Comparison of ENCODE assay signal across 9 cellular contexts in genomic region chr18:48922203-48922800, GRCh38. TPM values are rescaled to one million over a fixed set of nuclear protein-coding genes. Genes with fewer than 3 reads are reported as not detected.
A peak's percentile ranks its signal among the peaks of the same experiment; 100 is the strongest.
DNase-seq lines count a peak whose midpoint lies in the region; ATAC-seq, FAIRE-seq and TF ChIP-seq lines count a peak whose summit lies in the region.
"Had no signal": no experiment of that assay in that cellular context is flagged by ENCODE, and none has a peak within 500 bp of the region (broad histone marks: within the 10 kb centered on the region; RNA-seq: fewer than 3 reads in every experiment).

No MANE protein-coding gene starts in this region.

- peak overlapping the region; percentile 67 for H3K27ac ChIP-seq in psoas muscle
- no peak overlapping the region for H3K27ac ChIP-seq in HepG2 (ENCODE audit: extremely low read length, insufficient read depth, low read length)

- CTCF ChIA-PET in Calu3 (lab: Charles Lee) (interaction anchor here (1.2 kb wide), 1 partner anchor 9 kb away, joined by 4 read pairs; no protein-coding TSS in a partner anchor), HepG2 (lab: Yijun Ruan, JAX; ENCODE audit: low intra/inter-chr PET ratio, low total read pairs) (no interaction called here)

- H3K27me3 Mint-ChIP-seq in Calu3 (ENCODE audit: unreplicated experiment) = no peaks in the 10 kb centered on the region

- peak overlapping the region; percentile 11 for H3K4me3 Mint-ChIP-seq in Calu3 (ENCODE audit: low read depth, unreplicated experiment)

- no peak for FAIRE-seq in HepG2 (lab: Jason Lieb, UNC)
- FAIRE-seq: H1 had no signal

- H3K36me3 ChIP-seq in psoas muscle (ENCODE audit: insufficient read depth in 1 of 2, low read depth in 1 of 2) = peaks cover 0 to 18% of the 10 kb centered on the region in 2 donors
- peaks cover 9 to 44% of the 10 kb centered on the region in 2 experiments for H3K36me3 ChIP-seq in HepG2 (replicated peaks in 1 of 2; ENCODE audit: control insufficient read depth in 1 of 2, insufficient read depth in 2 of 2, low read length in 2 of 2)

- DNase-seq in Calu3 = no peak
- DNase-seq in foreskin fibroblast = no peak
- no peak for DNase-seq in psoas muscle
- DNase-seq in COLO668 (lab: John Stamatoyannopoulos, UW; ENCODE audit: unreplicated experiment) = no peak
- no peak for DNase-seq in HepG2 (ENCODE audit: low spot score)
- DNase-seq in epidermal melanocyte (ENCODE audit: insufficient read length, low spot score) = no peak
- no peak for DNase-seq in dermis blood vessel endothelial cell

- in situ Hi-C loops in HepG2 (cut with HindIII; ENCODE audit: extremely low pct_ligation_motif_present, low pct_unique_long_range_greater_than_20kb) = no loop called here

- peak overlapping the region; percentile 23 for H3K27ac Mint-ChIP-seq in Calu3 (ENCODE audit: unreplicated experiment)

- peaks cover 23% of the 10 kb centered on the region for H3K36me3 Mint-ChIP-seq in Calu3 (ENCODE audit: insufficient read depth, unreplicated experiment)

- no peak overlapping the region for H2AFZ ChIP-seq in HepG2 (ENCODE audit: low read length)

- ATAC-seq in psoas muscle (peak in 2 of 4 donors; percentile 5 to 26), HepG2 (no peak)

- no peak overlapping the region for H3K4me2 ChIP-seq in HepG2 (ENCODE audit: low read depth, low read length)

- BruUV-seq in Calu3 (replicated peaks; lab: Mats Ljungman, UMichigan) = no TSS peak
- no TSS peak for BruUV-seq in HepG2 (replicated peaks; lab: Mats Ljungman, UMichigan)

- no peak for TF ChIP-seq POLR2A in HepG2 (IDR thresholded peaks at IDR 0.05; ENCODE audit: insufficient read depth in 1 of 2, low read depth in 2 of 2, low read length in 2 of 2)

- intact Hi-C loops in Calu3 (cut with micrococcal nuclease; ENCODE audit: unreplicated experiment) (no loop called here), psoas muscle (cut with DNase I) (loop anchor here in 1 of 2 donors (5.0 kb wide), 1 partner anchor 50 kb away; no protein-coding TSS in a partner anchor), HepG2 (cut with micrococcal nuclease; ENCODE audit: unreplicated experiment) (no loop called here)

- no peaks in the 10 kb centered on the region for H3K9me3 Mint-ChIP-seq in Calu3 (ENCODE audit: low read depth, unreplicated experiment)

- H3K9me3 ChIP-seq in psoas muscle (no peaks in the 10 kb centered on the region), HepG2 (ENCODE audit: low read length) (no peaks in the 10 kb centered on the region)

- H3K4me1 ChIP-seq in psoas muscle (peaks cover 41% of the 10 kb centered on the region), HepG2 (ENCODE audit: insufficient read depth, low read length) (peaks cover 58% of the 10 kb centered on the region)

- POLR2A ChIA-PET in HepG2 (lab: Yijun Ruan, JAX) = interaction anchor here (0.6 to 1.0 kb wide), 2 partner anchors 9 to 26 kb away, joined by 3 read pairs; no protein-coding TSS in a partner anchor

- TF ChIP-seq RAD21 in HepG2 (CRISPR knock-in tag; IDR thresholded peaks at IDR 0.05) = no peak

- H3K27me3 ChIP-seq in psoas muscle (ENCODE audit: insufficient read depth in 3 of 3, low read length in 2 of 3) (no peaks in the 10 kb centered on the region), HepG2 (ENCODE audit: control insufficient read depth in 1 of 2, insufficient read depth in 2 of 2, low read length in 2 of 2) (no peaks in the 10 kb centered on the region)

- H3K9ac ChIP-seq in HepG2 (ENCODE audit: insufficient read depth, low read depth, low read length) = no peak overlapping the region

- 51 to 66% (median 53%) methylated on average over 7 of the region's 7 CpGs for WGBS in psoas muscle, 3 donors
- WGBS in HepG2 (ENCODE audit: low lambda C conversion rate) = 97% methylated on average over 5 of the region's 7 CpGs

- peak overlapping the region; percentile 47 for H3K4me3 ChIP-seq in WI38 (ENCODE audit: low read depth, low read length)
- peak overlapping the region; percentile 5 to 24 for H3K4me3 ChIP-seq in foreskin fibroblast (ENCODE audit: low read depth in 1 of 2, low read length in 2 of 2)
- H3K4me3 ChIP-seq in psoas muscle = peak overlapping the region; percentile 55
- no peak overlapping the region for H3K4me3 ChIP-seq in HepG2 (replicated peaks in 1 of 3; ENCODE audit: insufficient read depth in 1 of 3, low read depth in 2 of 3, low read length in 3 of 3)

- peaks cover 49% of the 10 kb centered on the region for H3K79me2 ChIP-seq in HepG2 (ENCODE audit: insufficient read depth, low read length)

- H4K20me1 ChIP-seq in HepG2 (ENCODE audit: insufficient read depth, low read length) = peaks cover 18% of the 10 kb centered on the region

- H3K4me1 Mint-ChIP-seq in Calu3 (ENCODE audit: low read depth, unreplicated experiment) = peaks cover 34% of the 10 kb centered on the region

- TF ChIP-seq CTCF in Calu3 (IDR thresholded peaks at IDR 0.05; ENCODE audit: unreplicated experiment) (no peak), WI38 (IDR thresholded peaks at IDR 0.05; ENCODE audit: low read depth, low read length) (no peak), foreskin fibroblast (IDR thresholded peaks at IDR 0.05; ENCODE audit: low read depth, low read length) (no peak), psoas muscle (IDR thresholded peaks at IDR 0.05) (no peak), HepG2 (CRISPR knock-in tag; IDR thresholded peaks at IDR 0.05) (no peak)

- no peak for TF ChIP-seq EP300 in HepG2 (IDR thresholded peaks at IDR 0.05; ENCODE audit: low read depth in 2 of 2, low read length in 2 of 2)
- TF ChIP-seq EP300 in HepG2 (CRISPR knock-in tag; IDR thresholded peaks at IDR 0.05; ENCODE audit: borderline replicate concordance) = no peak

TF ChIP-seq in HepG2, 621 proteins besides CTCF, POLR2A, EP300 and RAD21 (continues in another document):
- TF ChIP-seq CBX5 (CRISPR knock-in tag; IDR thresholded peaks at IDR 0.05; ENCODE audit: borderline replicate concordance) (no peak), DBP (CRISPR knock-in tag; IDR thresholded peaks at IDR 0.05; ENCODE audit: not compliant biosample characterization) (no peak)

RNA-seq across cellular contexts. Expression of gene SMAD7, which starts 28.5 kb away (rescaled TPM):
- total RNA-seq in Calu3 (2022) (11.2 and 13.7 TPM in 2 replicates), psoas muscle (10 to 100 TPM in 2 of 4 donors, 1 to 10 TPM in 2; 8.4 to 14.7 (median 10.4) TPM), HepG2 (2016; rRNA removed; fragmentation: Illumina TruSeq; extraction: Trizol) (18.7 and 24.7 TPM in 2 replicates), dermis blood vessel endothelial cell (6.2 and 9.0 TPM in 2 replicates)
- polyA plus RNA-seq in psoas muscle (1 to 10 TPM; 5.4 to 6.1 (median 5.8) TPM), HepG2 (2011; rRNA removed) (15.8 and 17.4 TPM in 2 replicates)
- 3.3 TPM in 2 replicates for total RNA-seq in HepG2 (2016; cell fraction: cytosol; rRNA removed; fragmentation: Illumina TruSeq; extraction: Trizol; ENCODE audit: low read depth)
- total RNA-seq in HepG2 (2016; cell fraction: insoluble cytoplasmic fraction; rRNA removed; fragmentation: Illumina TruSeq; extraction: Trizol) = 17.7 and 26.0 TPM in 2 replicates
- 12.5 and 14.2 TPM in 2 replicates for total RNA-seq in HepG2 (2016; cell fraction: membrane; rRNA removed; fragmentation: Illumina TruSeq; extraction: Trizol)
- 22.7 and 23.8 TPM in 2 replicates for total RNA-seq in HepG2 (2016; cell fraction: nucleus; rRNA removed; fragmentation: Illumina TruSeq; extraction: Trizol)
- 15.1 and 16.9 TPM in 2 replicates for polyA plus RNA-seq in HepG2 (2011; cell fraction: cytosol; rRNA removed)
- polyA plus RNA-seq in HepG2 (2011; cell fraction: nucleus; rRNA removed) = 16.5 and 25.6 TPM in 2 replicates
- polyA plus RNA-seq in HepG2 (2012) = 5.6 and 8.5 TPM in 2 replicates
- polyA plus RNA-seq in HepG2 (2016; cell fraction: cytosol; fragmentation: Illumina TruSeq; extraction: Trizol; ENCODE audit: low read depth) = 1.4 and 2.1 TPM in 2 replicates
- 15.7 and 17.1 TPM in 2 replicates for polyA plus RNA-seq in HepG2 (2016; cell fraction: insoluble cytoplasmic fraction; fragmentation: Illumina TruSeq; extraction: Trizol; ENCODE audit: low read depth)
- polyA plus RNA-seq in HepG2 (2016; cell fraction: membrane; fragmentation: Illumina TruSeq; extraction: Trizol; ENCODE audit: low read depth) = 4.9 TPM in 2 replicates
- 40.0 and 43.9 TPM in 2 replicates for polyA plus RNA-seq in HepG2 (2016; cell fraction: nucleus; fragmentation: Illumina TruSeq; extraction: Trizol; ENCODE audit: insufficient read depth, low read depth)
- polyA minus RNA-seq in HepG2 (2011; rRNA and poly(A)+ RNA removed; ENCODE audit: low replicate concordance) = 38.7 and 47.8 TPM in 2 replicates
- 11.5 and 17.8 TPM in 2 replicates for polyA minus RNA-seq in HepG2 (2011; cell fraction: cytosol; rRNA and poly(A)+ RNA removed)
- polyA minus RNA-seq in HepG2 (2011; cell fraction: nucleus; rRNA and poly(A)+ RNA removed) = 14.8 and 26.3 TPM in 2 replicates

Comparison
In these comparisons a context has a peak if more than half of its experiments do, and no peak if none do; other contexts are left out.
1. H3K4me3 ChIP-seq: peak in WI38 (single experiment), foreskin fibroblast (2 of 2) and psoas muscle (single experiment); none in HepG2 (0 of 3).